In genomic region chr13:75508002-75508548, GRCh38 we compare ENCODE assay signal across 1 cellular context.
TF ChIP-seq lines count a peak whose summit lies in the region.

No MANE protein-coding gene starts in this region.

TF ChIP-seq in HepG2, 621 proteins besides CTCF, POLR2A, EP300 and RAD21:
- peak; percentile 84 for TF ChIP-seq HNRNPL (IDR thresholded peaks at IDR 0.05; ENCODE audit: low read depth, low read length)
- TF ChIP-seq HNRNPLL (IDR thresholded peaks at IDR 0.05; ENCODE audit: low read depth, low read length, poor library complexity, severe bottlenecking), result peak; percentile 17
- TF ChIP-seq, protein P1, sequence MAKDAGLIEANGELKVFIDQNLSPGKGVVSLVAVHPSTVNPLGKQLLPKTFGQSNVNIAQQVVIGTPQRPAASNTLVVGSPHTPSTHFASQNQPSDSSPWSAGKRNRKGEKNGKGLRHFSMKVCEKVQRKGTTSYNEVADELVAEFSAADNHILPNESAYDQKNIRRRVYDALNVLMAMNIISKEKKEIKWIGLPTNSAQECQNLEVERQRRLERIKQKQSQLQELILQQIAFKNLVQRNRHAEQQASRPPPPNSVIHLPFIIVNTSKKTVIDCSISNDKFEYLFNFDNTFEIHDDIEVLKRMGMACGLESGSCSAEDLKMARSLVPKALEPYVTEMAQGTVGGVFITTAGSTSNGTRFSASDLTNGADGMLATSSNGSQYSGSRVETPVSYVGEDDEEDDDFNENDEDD (CRISPR knock-in tag; IDR thresholded peaks at IDR 0.05; ENCODE audit: borderline replicate concordance), result no peak
- TF ChIP-seq, protein P2, sequence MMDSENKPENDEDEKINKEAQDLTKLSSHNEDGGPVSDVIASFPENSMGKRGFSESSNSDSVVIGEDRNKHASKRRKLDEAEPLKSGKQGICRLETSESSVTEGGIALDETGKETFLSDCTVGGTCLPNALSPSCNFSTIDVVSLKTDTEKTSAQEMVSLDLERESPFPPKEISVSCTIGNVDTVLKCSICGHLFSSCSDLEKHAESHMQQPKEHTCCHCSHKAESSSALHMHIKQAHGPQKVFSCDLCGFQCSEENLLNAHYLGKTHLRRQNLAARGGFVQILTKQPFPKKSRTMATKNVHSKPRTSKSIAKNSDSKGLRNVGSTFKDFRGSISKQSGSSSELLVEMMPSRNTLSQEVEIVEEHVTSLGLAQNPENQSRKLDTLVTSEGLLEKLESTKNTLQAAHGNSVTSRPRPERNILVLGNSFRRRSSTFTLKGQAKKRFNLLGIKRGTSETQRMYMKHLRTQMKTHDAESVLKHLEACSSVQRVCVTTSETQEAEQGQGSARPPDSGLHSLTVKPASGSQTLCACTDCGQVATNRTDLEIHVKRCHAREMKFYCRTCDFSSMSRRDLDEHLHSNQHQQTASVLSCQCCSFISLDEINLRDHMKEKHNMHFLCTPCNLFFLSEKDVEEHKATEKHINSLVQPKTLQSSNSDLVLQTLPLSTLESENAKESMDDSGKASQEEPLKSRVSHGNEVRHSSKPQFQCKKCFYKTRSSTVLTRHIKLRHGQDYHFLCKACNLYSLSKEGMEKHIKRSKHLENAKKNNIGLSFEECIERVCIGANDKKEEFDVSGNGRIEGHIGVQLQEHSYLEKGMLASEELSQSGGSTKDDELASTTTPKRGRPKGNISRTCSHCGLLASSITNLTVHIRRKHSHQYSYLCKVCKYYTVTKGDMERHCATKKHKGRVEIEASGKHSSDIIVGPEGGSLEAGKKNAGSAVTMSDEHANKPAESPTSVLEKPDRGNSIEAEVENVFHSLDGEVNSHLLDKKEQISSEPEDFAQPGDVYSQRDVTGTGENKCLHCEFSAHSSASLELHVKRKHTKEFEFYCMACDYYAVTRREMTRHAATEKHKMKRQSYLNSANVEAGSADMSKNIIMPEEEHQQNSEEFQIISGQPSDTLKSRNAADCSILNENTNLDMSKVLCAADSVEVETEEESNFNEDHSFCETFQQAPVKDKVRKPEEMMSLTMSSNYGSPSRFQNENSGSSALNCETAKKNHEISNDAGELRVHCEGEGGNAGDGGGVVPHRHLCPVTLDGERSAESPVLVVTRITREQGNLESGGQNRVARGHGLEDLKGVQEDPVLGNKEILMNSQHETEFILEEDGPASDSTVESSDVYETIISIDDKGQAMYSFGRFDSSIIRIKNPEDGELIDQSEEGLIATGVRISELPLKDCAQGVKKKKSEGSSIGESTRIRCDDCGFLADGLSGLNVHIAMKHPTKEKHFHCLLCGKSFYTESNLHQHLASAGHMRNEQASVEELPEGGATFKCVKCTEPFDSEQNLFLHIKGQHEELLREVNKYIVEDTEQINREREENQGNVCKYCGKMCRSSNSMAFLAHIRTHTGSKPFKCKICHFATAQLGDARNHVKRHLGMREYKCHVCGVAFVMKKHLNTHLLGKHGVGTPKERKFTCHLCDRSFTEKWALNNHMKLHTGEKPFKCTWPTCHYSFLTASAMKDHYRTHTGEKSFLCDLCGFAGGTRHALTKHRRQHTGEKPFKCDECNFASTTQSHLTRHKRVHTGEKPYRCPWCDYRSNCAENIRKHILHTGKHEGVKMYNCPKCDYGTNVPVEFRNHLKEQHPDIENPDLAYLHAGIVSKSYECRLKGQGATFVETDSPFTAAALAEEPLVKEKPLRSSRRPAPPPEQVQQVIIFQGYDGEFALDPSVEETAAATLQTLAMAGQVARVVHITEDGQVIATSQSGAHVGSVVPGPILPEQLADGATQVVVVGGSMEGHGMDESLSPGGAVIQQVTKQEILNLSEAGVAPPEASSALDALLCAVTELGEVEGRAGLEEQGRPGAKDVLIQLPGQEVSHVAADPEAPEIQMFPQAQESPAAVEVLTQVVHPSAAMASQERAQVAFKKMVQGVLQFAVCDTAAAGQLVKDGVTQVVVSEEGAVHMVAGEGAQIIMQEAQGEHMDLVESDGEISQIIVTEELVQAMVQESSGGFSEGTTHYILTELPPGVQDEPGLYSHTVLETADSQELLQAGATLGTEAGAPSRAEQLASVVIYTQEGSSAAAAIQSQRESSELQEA (CRISPR knock-in tag; IDR thresholded peaks at IDR 0.05; ENCODE audit: not compliant biosample characterization), result no peak
- TF ChIP-seq ZNF687 (CRISPR knock-in tag; IDR thresholded peaks at IDR 0.05), result peak; percentile 20; the same call in 1 of the 2 replicates
- peak; percentile 29; the same call in 1 of the 2 replicates for TF ChIP-seq ZNF768 (CRISPR knock-in tag; IDR thresholded peaks at IDR 0.05)
- no peak for TF ChIP-seq MYC (CRISPR knock-in tag; IDR thresholded peaks at IDR 0.05; ENCODE audit: borderline replicate concordance)
- TF ChIP-seq ATF6 (CRISPR knock-in tag; conservative IDR thresholded peaks at IDR 0.05), result no peak
- TF ChIP-seq, protein P3, sequence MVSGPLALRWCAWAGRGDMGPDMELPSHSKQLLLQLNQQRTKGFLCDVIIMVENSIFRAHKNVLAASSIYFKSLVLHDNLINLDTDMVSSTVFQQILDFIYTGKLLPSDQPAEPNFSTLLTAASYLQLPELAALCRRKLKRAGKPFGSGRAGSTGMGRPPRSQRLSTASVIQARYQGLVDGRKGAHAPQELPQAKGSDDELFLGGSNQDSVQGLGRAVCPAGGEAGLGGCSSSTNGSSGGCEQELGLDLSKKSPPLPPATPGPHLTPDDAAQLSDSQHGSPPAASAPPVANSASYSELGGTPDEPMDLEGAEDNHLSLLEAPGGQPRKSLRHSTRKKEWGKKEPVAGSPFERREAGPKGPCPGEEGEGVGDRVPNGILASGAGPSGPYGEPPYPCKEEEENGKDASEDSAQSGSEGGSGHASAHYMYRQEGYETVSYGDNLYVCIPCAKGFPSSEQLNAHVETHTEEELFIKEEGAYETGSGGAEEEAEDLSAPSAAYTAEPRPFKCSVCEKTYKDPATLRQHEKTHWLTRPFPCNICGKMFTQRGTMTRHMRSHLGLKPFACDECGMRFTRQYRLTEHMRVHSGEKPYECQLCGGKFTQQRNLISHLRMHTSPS (CRISPR knock-in tag; IDR thresholded peaks at IDR 0.05; ENCODE audit: low read depth), result 0 out of 2 replicates have a peak, but pooled peaks have one; percentile 44
- no peak for TF ChIP-seq ZNF607 (CRISPR knock-in tag; IDR thresholded peaks at IDR 0.05; ENCODE audit: borderline replicate concordance)
TF ChIP-seq in HepG2: peak in this region for 5.
